1 cellular context compared by ENCODE assay signal in genomic region chr4:46389301-46389761, GRCh38.
TF ChIP-seq lines count a peak whose summit lies in the region.

No MANE protein-coding gene starts in this region.

TF ChIP-seq in SK-N-SH treated with all-trans-retinoic acid at 6 μM for 48 hours, 23 proteins besides CTCF, POLR2A, EP300 and RAD21 (continued from another document):
- no peak for TF ChIP-seq ARNTL (CRISPR knock-in tag; IDR thresholded peaks at IDR 0.05; ENCODE audit: borderline replicate concordance, low read depth)
